Comparison of ENCODE assay signal across 16 cellular contexts in the genomic region with DNA sequence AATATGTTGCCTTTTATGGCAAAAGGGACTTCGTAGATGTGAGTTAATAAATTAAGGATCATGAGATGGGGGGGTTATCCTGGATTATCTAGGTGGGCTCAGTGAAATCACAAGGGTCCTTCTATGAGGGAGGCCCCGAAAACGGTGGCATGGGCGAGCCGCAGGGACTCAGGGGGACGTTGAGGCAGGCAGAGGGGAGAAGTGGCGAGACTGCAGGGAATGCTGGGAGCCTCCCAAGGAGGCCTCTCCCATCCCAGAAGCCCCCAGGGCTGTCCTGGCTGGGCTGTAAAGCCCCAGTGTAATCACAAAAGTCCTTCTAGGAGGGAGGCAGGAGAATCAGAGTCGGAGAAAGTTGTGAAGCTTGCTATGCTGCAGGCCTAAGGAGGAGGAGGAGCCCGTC. TPM values are rescaled to one million over a fixed set of nuclear protein-coding genes. Genes with fewer than 3 reads are reported as not detected.
DNase-seq lines count a peak whose midpoint lies in the region; ATAC-seq, FAIRE-seq and TF ChIP-seq lines count a peak whose summit lies in the region.
"Had no signal": no experiment of that assay in that cellular context is flagged by ENCODE, and none has a peak within 500 bp of the region (broad histone marks: within the 10 kb centered on the region; RNA-seq: fewer than 3 reads in every experiment).

No MANE protein-coding gene starts in this region.

- H3K36me3 Mint-ChIP-seq in CD4-positive, CD25-positive, alpha-beta regulatory T cell = no peaks in the 10 kb centered on the region
- H3K36me3 Mint-ChIP-seq in activated naive CD8-positive, alpha-beta T cell treated with anti-CD3 and anti-CD28 coated beads, Interleukin-2, amount 50 U/mL, for 24 hours (ENCODE audit: low read depth) = peaks cover 2% of the 10 kb centered on the region

- no peaks in the 10 kb centered on the region for H3K9me2 ChIP-seq in DOHH2 (replicated peaks; ENCODE audit: control insufficient read depth, low read length)

- H3K4me1 Mint-ChIP-seq in CD4-positive, CD25-positive, alpha-beta regulatory T cell = peaks cover 0 to 66% (median 30%) of the 10 kb centered on the region in 4 donors
- peaks cover 81% of the 10 kb centered on the region for H3K4me1 Mint-ChIP-seq in activated naive CD8-positive, alpha-beta T cell treated with anti-CD3 and anti-CD28 coated beads, Interleukin-2, amount 50 U/mL, for 24 hours

- no peaks in the 10 kb centered on the region; the same call in 1 of the 2 replicates for H3F3A ChIP-seq in DOHH2 (ENCODE audit: control insufficient read depth, insufficient read depth)

- H3K4me3 Mint-ChIP-seq in CD4-positive, CD25-positive, alpha-beta regulatory T cell = peak overlapping the region; percentile 71 to 91 (median 81)
- no peak overlapping the region for H3K4me3 Mint-ChIP-seq in activated naive CD8-positive, alpha-beta T cell treated with anti-CD3 and anti-CD28 coated beads, Interleukin-2, amount 50 U/mL, for 24 hours

- H3K4me3 ChIP-seq in CD4-positive, CD25-positive, alpha-beta regulatory T cell (ENCODE audit: low read depth, low read length) = peak overlapping the region; percentile 44
- H3K4me3 ChIP-seq in DOHH2 (ENCODE audit: low read length) (no peak overlapping the region), neutrophil (ENCODE audit: low read depth in 1 of 2, low read length in 1 of 2) (peak overlapping the region in 1 of 2 experiments; percentile 18)

- DNase-seq in CD4-positive, CD25-positive, alpha-beta regulatory T cell = no peak
- no peak for DNase-seq in activated naive CD8-positive, alpha-beta T cell treated with anti-CD3 and anti-CD28 coated beads, Interleukin-2, amount 50 U/mL, for 24 hours
- DNase-seq in HTR-8/SVneo (ENCODE audit: insufficient read length, low spot score) (no peak), GOT3 (lab: John Stamatoyannopoulos, UW) (no peak)
- no peak for DNase-seq in central memory CD4-positive, alpha-beta T cell
- DNase-seq: DMS53, heart right ventricle, mammary epithelial cell, NCI-H1694 treated with DMSO at 0.1 percent for 48 hours, NCI-H345, retina, Right ventricle myocardium superior had no signal

- ATAC-seq in CD4-positive, CD25-positive, alpha-beta regulatory T cell (ENCODE audit: low read depth in 2 of 2) = no peak
- ATAC-seq in activated naive CD8-positive, alpha-beta T cell treated with anti-CD3 and anti-CD28 coated beads, Interleukin-2, amount 50 U/mL, for 24 hours = no peak

- H3K4me1 ChIP-seq in CD4-positive, CD25-positive, alpha-beta regulatory T cell (ENCODE audit: control insufficient read depth, insufficient read depth, low read length, poor library complexity, severe bottlenecking) = peaks cover 38% of the 10 kb centered on the region
- H3K4me1 ChIP-seq in DOHH2 (ENCODE audit: control insufficient read depth, low read length) (peaks cover 36% of the 10 kb centered on the region), neutrophil (ENCODE audit: control insufficient read depth in 1 of 2, insufficient read depth in 1 of 2, low read depth in 1 of 2, low read length in 1 of 2) (peaks cover 13 to 19% of the 10 kb centered on the region in 2 experiments)

- H3K27me3 ChIP-seq in CD4-positive, CD25-positive, alpha-beta regulatory T cell (ENCODE audit: control insufficient read depth, insufficient read depth, low read length) = no peaks in the 10 kb centered on the region
- H3K27me3 ChIP-seq in DOHH2 (ENCODE audit: control insufficient read depth, low read length) (no peaks in the 10 kb centered on the region), neutrophil (no peaks in the 10 kb centered on the region)
- H3K27me3 ChIP-seq: brain microvascular endothelial cell had no signal

- no peak for FAIRE-seq in HTR-8/SVneo (lab: Jason Lieb, UNC)
- FAIRE-seq: islet of Langerhans had no signal

- no peaks in the 10 kb centered on the region for H3K36me3 ChIP-seq in CD4-positive, CD25-positive, alpha-beta regulatory T cell (ENCODE audit: control insufficient read depth, insufficient read depth, low read length)
- H3K36me3 ChIP-seq in DOHH2 (ENCODE audit: control insufficient read depth, low read length) (no peaks in the 10 kb centered on the region), neutrophil (no peaks in the 10 kb centered on the region)
- H3K36me3 ChIP-seq: brain microvascular endothelial cell, heart right ventricle had no signal

- no peaks in the 10 kb centered on the region for H3K79me2 ChIP-seq in DOHH2 (ENCODE audit: control insufficient read depth, low read length)

- H3K4me2 ChIP-seq in DOHH2 (ENCODE audit: low read length) = peak overlapping the region; percentile 24

- no peaks in the 10 kb centered on the region for H3K9me3 ChIP-seq in CD4-positive, CD25-positive, alpha-beta regulatory T cell (ENCODE audit: control insufficient read depth in 2 of 2, low read length in 2 of 2)
- no peaks in the 10 kb centered on the region for H3K9me3 ChIP-seq in DOHH2 (ENCODE audit: control insufficient read depth, insufficient read depth, low read length)
- H3K9me3 ChIP-seq in neutrophil = no peaks in the 10 kb centered on the region

- peaks cover 0 to 5% (median 0%) of the 10 kb centered on the region in 7 donors for H3K9me3 Mint-ChIP-seq in CD4-positive, CD25-positive, alpha-beta regulatory T cell
- no peaks in the 10 kb centered on the region for H3K9me3 Mint-ChIP-seq in activated naive CD8-positive, alpha-beta T cell treated with anti-CD3 and anti-CD28 coated beads, Interleukin-2, amount 50 U/mL, for 24 hours

- no peaks in the 10 kb centered on the region for H4K20me1 ChIP-seq in DOHH2 (ENCODE audit: control insufficient read depth, insufficient read depth, low read depth, low read length)

- no peaks in the 10 kb centered on the region for H3K27me3 Mint-ChIP-seq in CD4-positive, CD25-positive, alpha-beta regulatory T cell
- peaks cover 21% of the 10 kb centered on the region for H3K27me3 Mint-ChIP-seq in activated naive CD8-positive, alpha-beta T cell treated with anti-CD3 and anti-CD28 coated beads, Interleukin-2, amount 50 U/mL, for 24 hours

- H3K27ac ChIP-seq in CD4-positive, CD25-positive, alpha-beta regulatory T cell (ENCODE audit: insufficient read depth, low read length, poor library complexity, severe bottlenecking) = no peak overlapping the region
- H3K27ac ChIP-seq in DOHH2 (ENCODE audit: low read depth, low read length) (no peak overlapping the region), neutrophil (peak overlapping the region; percentile 41)
- H3K27ac ChIP-seq: brain microvascular endothelial cell had no signal

- TF ChIP-seq CTCF in DOHH2 (IDR thresholded peaks at IDR 0.05; ENCODE audit: low read depth, low read length, poor library complexity, severe bottlenecking) = no peak
- no peak for TF ChIP-seq CTCF in neutrophil (IDR thresholded peaks at IDR 0.05)

- peak overlapping the region; percentile 90 to 92 (median 90) for H3K27ac Mint-ChIP-seq in CD4-positive, CD25-positive, alpha-beta regulatory T cell
- peak overlapping the region; percentile 76 for H3K27ac Mint-ChIP-seq in activated naive CD8-positive, alpha-beta T cell treated with anti-CD3 and anti-CD28 coated beads, Interleukin-2, amount 50 U/mL, for 24 hours

RNA-seq across cellular contexts. Expression of a gene that starts 35.0 kb away (rescaled TPM):
- 14.2 TPM for total RNA-seq in CD4-positive, CD25-positive, alpha-beta regulatory T cell
- polyA plus RNA-seq in CD4-positive, CD25-positive, alpha-beta regulatory T cell = 10 to 100 TPM; 32.5 to 46.4 (median 38.9) TPM

RNA-seq across cellular contexts. Expression of a gene that starts 42.3 kb away (rescaled TPM):
- total RNA-seq in CD4-positive, CD25-positive, alpha-beta regulatory T cell = 0.27 TPM
- under 1 TPM; 0.07 to 0.53 (median 0.34) TPM for polyA plus RNA-seq in CD4-positive, CD25-positive, alpha-beta regulatory T cell
